20 cellular contexts compared by ENCODE assay signal in genomic region chr6:321158-321438, GRCh38. TPM values are rescaled to one million over a fixed set of nuclear protein-coding genes. Genes with fewer than 3 reads are reported as not detected.
DNase-seq lines count a peak whose midpoint lies in the region; ATAC-seq and TF ChIP-seq lines count a peak whose summit lies in the region.
"Had no signal": no experiment of that assay in that cellular context is flagged by ENCODE, and none has a peak within 500 bp of the region (broad histone marks: within the 10 kb centered on the region; RNA-seq: fewer than 3 reads in every experiment).

No MANE protein-coding gene starts in this region.

- ATAC-seq in PC-3 (no peak), body of pancreas (no peak)
- ATAC-seq: A549, Panc1, T-cell had no signal

- H3K4me1 Mint-ChIP-seq in activated CD4-positive, alpha-beta T cell treated with anti-CD3 and anti-CD28 coated beads, Interleukin-2, amount 10 ng/mL, durations not matched to agents 24 days and 14 days, result peaks cover 7% of the 10 kb centered on the region

- H2AFZ ChIP-seq in PC-3 (ENCODE audit: low read length), result no peak overlapping the region

- CTCF ChIA-PET in PC-3 (lab: Charles Lee), result no interaction called here

- no peaks in the 10 kb centered on the region for H3K27me3 Mint-ChIP-seq in activated CD4-positive, alpha-beta T cell treated with anti-CD3 and anti-CD28 coated beads, Interleukin-2, amount 10 ng/mL, durations not matched to agents 24 days and 14 days
- H3K27me3 Mint-ChIP-seq: T-cell had no signal

- H3K4me3 ChIP-seq in GM12865 (ENCODE audit: low read depth, low read length) (peak overlapping the region; percentile 46), PC-3 (ENCODE audit: low read length) (no peak overlapping the region), neutrophil (ENCODE audit: low read depth in 1 of 2, low read length in 1 of 2) (no peak overlapping the region), body of pancreas (no peak overlapping the region)
- H3K4me3 ChIP-seq: A549, SJCRH30 had no signal

- H3K4me3 Mint-ChIP-seq in activated CD4-positive, alpha-beta T cell treated with anti-CD3 and anti-CD28 coated beads, Interleukin-2, amount 10 ng/mL, durations not matched to agents 24 days and 14 days, result no peak overlapping the region
- H3K4me3 Mint-ChIP-seq: T-cell had no signal

- no peak overlapping the region for H3K4me2 ChIP-seq in PC-3 (ENCODE audit: low read length)
- H3K4me2 ChIP-seq: A549 had no signal

- no peaks in the 10 kb centered on the region for H3K9me3 Mint-ChIP-seq in activated CD4-positive, alpha-beta T cell treated with anti-CD3 and anti-CD28 coated beads, Interleukin-2, amount 10 ng/mL, durations not matched to agents 24 days and 14 days
- H3K9me3 Mint-ChIP-seq: T-cell had no signal

- intact Hi-C loops in PC-3 (cut with micrococcal nuclease) (no loop called here), body of pancreas (cut with DNase I) (no loop called here)
- intact Hi-C loops in activated CD4-positive, alpha-beta T cell treated with anti-CD3 and anti-CD28 coated beads, Interleukin-2, amount 10 ng/mL, durations not matched to agents 24 days and 14 days (cut with micrococcal nuclease), result no loop called here

- POLR2A ChIA-PET in PC-3 (lab: Charles Lee; ENCODE audit: unreplicated experiment), result no interaction called here

- H3K79me2 ChIP-seq in PC-3 (ENCODE audit: low read length), result no peaks in the 10 kb centered on the region

- DNase-seq in ELF-1 (ENCODE audit: low read depth, low spot score), result peak; percentile 14
- DNase-seq in GM12865 (ENCODE audit: low read depth), result no peak
- peak; percentile 31 for DNase-seq in PC-3
- DNase-seq in activated CD4-positive, alpha-beta T cell treated with anti-CD3 and anti-CD28 coated beads, Interleukin-2, amount 10 ng/mL, durations not matched to agents 24 days and 14 days, result no peak
- no peak for DNase-seq in GM10266 (ENCODE audit: extremely low spot score)
- no peak for DNase-seq in NOMO-1 treated with DMSO at 0.1 percent for 48 hours (lab: John Stamatoyannopoulos, UW; ENCODE audit: unreplicated experiment)
- no peak for DNase-seq in body of pancreas
- DNase-seq: BE2C, EL, H7, IMR-90, NCI-H1694, NCI-H2081, NCI-H2171, NCI-H526, SJCRH30, T-cell had no signal

- H3K27me3 ChIP-seq in PC-3 (ENCODE audit: low read length), result no peaks in the 10 kb centered on the region
- H3K27me3 ChIP-seq in neutrophil, result no peaks in the 10 kb centered on the region
- H3K27me3 ChIP-seq in body of pancreas, result no peaks in the 10 kb centered on the region
- H3K27me3 ChIP-seq: BE2C, SJCRH30 had no signal

- no peak for TF ChIP-seq POLR2A in body of pancreas (IDR thresholded peaks at IDR 0.05)

- H4K20me1 ChIP-seq in PC-3 (ENCODE audit: low read length), result no peaks in the 10 kb centered on the region

- no peaks in the 10 kb centered on the region for H3K9me2 ChIP-seq in PC-3 (replicated peaks; ENCODE audit: low read length)

- H3K9me3 ChIP-seq in PC-3 (ENCODE audit: low read length), result no peaks in the 10 kb centered on the region
- H3K9me3 ChIP-seq in neutrophil, result no peaks in the 10 kb centered on the region
- H3K9me3 ChIP-seq in body of pancreas, result no peaks in the 10 kb centered on the region
- H3K9me3 ChIP-seq: A549, SJCRH30 had no signal

- H3K4me1 ChIP-seq in PC-3 (ENCODE audit: insufficient read depth, low read length), result peaks cover 3% of the 10 kb centered on the region; the same call in 1 of the 2 replicates
- H3K4me1 ChIP-seq in neutrophil (ENCODE audit: control insufficient read depth in 1 of 2, insufficient read depth in 1 of 2, low read depth in 1 of 2, low read length in 1 of 2), result peaks cover 38% of the 10 kb centered on the region in 2 experiments
- H3K4me1 ChIP-seq in body of pancreas, result no peaks in the 10 kb centered on the region
- H3K4me1 ChIP-seq: A549, BE2C, SJCRH30 had no signal

- no peaks in the 10 kb centered on the region for H3K36me3 ChIP-seq in PC-3 (ENCODE audit: low read depth, low read length)
- H3K36me3 ChIP-seq in neutrophil, result peaks cover under 1% of the 10 kb centered on the region
- no peaks in the 10 kb centered on the region for H3K36me3 ChIP-seq in body of pancreas (replicated peaks in 1 of 2; ENCODE audit: insufficient read depth in 1 of 2, low read depth in 2 of 2)
- H3K36me3 ChIP-seq: BE2C, SJCRH30 had no signal

- no TSS peak for BruUV-seq in PC-3 (replicated peaks; lab: Mats Ljungman, UMichigan)

- no peak overlapping the region for H3K27ac ChIP-seq in PC-3 (ENCODE audit: low read length)
- peak overlapping the region; percentile 15 for H3K27ac ChIP-seq in neutrophil
- no peak overlapping the region for H3K27ac ChIP-seq in body of pancreas
- H3K27ac ChIP-seq: A549, SJCRH30 had no signal

- WGBS in body of pancreas, 2 donors, result 61 to 63% methylated on average over 1 of the region's 1 CpG

- H3K9ac ChIP-seq in PC-3 (ENCODE audit: low read length), result no peak overlapping the region

- H3K27ac Mint-ChIP-seq in activated CD4-positive, alpha-beta T cell treated with anti-CD3 and anti-CD28 coated beads, Interleukin-2, amount 10 ng/mL, durations not matched to agents 24 days and 14 days, result no peak overlapping the region
- H3K27ac Mint-ChIP-seq: T-cell had no signal

- no peaks in the 10 kb centered on the region for H3F3A ChIP-seq in PC-3 (ENCODE audit: low read length, unreplicated experiment)

- TF ChIP-seq CTCF in GM12865 (IDR thresholded peaks at IDR 0.05; ENCODE audit: insufficient read depth, low read depth, low read length, missing control alignments), result no peak
- no peak for TF ChIP-seq CTCF in PC-3 (conservative IDR thresholded peaks at IDR 0.05; ENCODE audit: low read depth, low read length)
- TF ChIP-seq CTCF in neutrophil (IDR thresholded peaks at IDR 0.05), result no peak
- no peak for TF ChIP-seq CTCF in GM10266 (IDR thresholded peaks at IDR 0.05; ENCODE audit: control insufficient read depth, insufficient read depth, low read depth, missing control alignments)
- TF ChIP-seq CTCF in body of pancreas (IDR thresholded peaks at IDR 0.05), result no peak

- H3K36me3 Mint-ChIP-seq in activated CD4-positive, alpha-beta T cell treated with anti-CD3 and anti-CD28 coated beads, Interleukin-2, amount 10 ng/mL, durations not matched to agents 24 days and 14 days (ENCODE audit: low read depth), result peaks cover 4% of the 10 kb centered on the region

RNA-seq across cellular contexts. Expression of gene DUSP22, which starts 28.8 kb away (rescaled TPM):
- total RNA-seq in PC-3 (2014; rRNA removed) (26.3 and 37.8 TPM in 2 replicates), body of pancreas (10 to 100 TPM; 13.8 to 34.8 TPM)
- total RNA-seq in activated CD4-positive, alpha-beta T cell treated with anti-CD3 and anti-CD28 coated beads, Interleukin-2, amount 10 ng/mL, durations not matched to agents 24 days and 14 days, result 22.5 and 24.0 TPM in 2 replicates

Comparison
In these comparisons a context has a peak if more than half of its experiments do, and no peak if none do; other contexts are left out.
1. DNase-seq: peak in ELF-1 (single experiment) and PC-3 (single experiment); none in GM12865 (single experiment), activated CD4-positive, alpha-beta T cell treated with anti-CD3 and anti-CD28 coated beads, Interleukin-2, amount 10 ng/mL, durations not matched to agents 24 days and 14 days (single experiment), GM10266 (single experiment), NOMO-1 treated with DMSO at 0.1 percent for 48 hours (single experiment) and body of pancreas (0 of 4).